15 cellular contexts compared by ENCODE assay signal in genomic region chr6:30749554-30750378, GRCh38. TPM values are rescaled to one million over a fixed set of nuclear protein-coding genes. Genes with fewer than 3 reads are reported as not detected.
DNase-seq lines count a peak whose midpoint lies in the region; ATAC-seq and TF ChIP-seq lines count a peak whose summit lies in the region.
"Had no signal": no experiment of that assay in that cellular context is flagged by ENCODE, and none has a peak within 500 bp of the region (broad histone marks: within the 10 kb centered on the region; RNA-seq: fewer than 3 reads in every experiment).

No MANE protein-coding gene starts in this region.

- peaks cover 38% of the 10 kb centered on the region for H3K4me1 Mint-ChIP-seq in CD14-positive monocyte
- peaks cover 19% of the 10 kb centered on the region for H3K4me1 Mint-ChIP-seq in CD4-positive, alpha-beta T cell (ENCODE audit: low read depth)

- no peaks in the 10 kb centered on the region for H3K9me3 ChIP-seq in PC-9 (ENCODE audit: insufficient read depth, low read depth)
- no peaks in the 10 kb centered on the region for H3K9me3 ChIP-seq in esophagus squamous epithelium
- H3K9me3 ChIP-seq in parathyroid adenoma (ENCODE audit: control insufficient read depth, low read length): no peaks in the 10 kb centered on the region
- H3K9me3 ChIP-seq in CD4-positive, alpha-beta T cell (ENCODE audit: control insufficient read depth, low read length): no peaks in the 10 kb centered on the region
- H3K9me3 ChIP-seq: BE2C, thoracic aorta had no signal

- H3K9me3 Mint-ChIP-seq in CD14-positive monocyte: peaks cover 0 to 3% (median 0%) of the 10 kb centered on the region in 7 donors
- H3K9me3 Mint-ChIP-seq in CD4-positive, alpha-beta T cell: no peaks in the 10 kb centered on the region
- H3K9me3 Mint-ChIP-seq: activated B cell treated with CpG ODN at 0.5 μM for 24 hours, neural crest cell had no signal

- H3K27me3 ChIP-seq in PC-9 (ENCODE audit: insufficient read depth, low read depth) (no peaks in the 10 kb centered on the region), esophagus squamous epithelium (no peaks in the 10 kb centered on the region), parathyroid adenoma (ENCODE audit: control insufficient read depth, insufficient read depth, low read length) (no peaks in the 10 kb centered on the region)
- no peaks in the 10 kb centered on the region for H3K27me3 ChIP-seq in CD4-positive, alpha-beta T cell (ENCODE audit: control insufficient read depth, insufficient read depth, low read length)
- H3K27me3 ChIP-seq: BE2C had no signal

- H3K4me3 ChIP-seq in PC-9 (peak overlapping the region; percentile 50; the same call in 1 of the 2 replicates), esophagus squamous epithelium (no peak overlapping the region), parathyroid adenoma (ENCODE audit: low read depth, low read length) (no peak overlapping the region)
- H3K4me3 ChIP-seq: thoracic aorta had no signal

- no peak overlapping the region for H3K9ac ChIP-seq in parathyroid adenoma

- TF ChIP-seq CTCF in CD14-positive monocyte (IDR thresholded peaks at IDR 0.05): no peak
- no peak for TF ChIP-seq CTCF in PC-9 (conservative IDR thresholded peaks at IDR 0.05)
- peak in 1 of 6 experiments; percentile 18 for TF ChIP-seq CTCF in esophagus squamous epithelium (IDR thresholded peaks at IDR 0.05)
- no peak for TF ChIP-seq CTCF in parathyroid adenoma (IDR thresholded peaks at IDR 0.05)
- no peak for TF ChIP-seq CTCF in CD4-positive, alpha-beta T cell (IDR thresholded peaks at IDR 0.05)

- H3K36me3 ChIP-seq in PC-9 (ENCODE audit: low read depth) (no peaks in the 10 kb centered on the region), esophagus squamous epithelium (no peaks in the 10 kb centered on the region), parathyroid adenoma (ENCODE audit: control insufficient read depth, insufficient read depth, low read length) (no peaks in the 10 kb centered on the region)
- H3K36me3 ChIP-seq: BE2C, thoracic aorta had no signal

- WGBS in esophagus squamous epithelium, 2 donors: 41 to 51% methylated on average over 11 of the region's 12 CpGs

- DNase-seq in CD14-positive monocyte (ENCODE audit: low spot score): no peak
- peak; percentile 88 to 92 for DNase-seq in PC-9
- DNase-seq in esophagus squamous epithelium (lab: John Stamatoyannopoulos, UW): no peak
- no peak for DNase-seq in DMS 273 (lab: John Stamatoyannopoulos, UW; ENCODE audit: unreplicated experiment)
- no peak for DNase-seq in CD4-positive, alpha-beta T cell
- no peak for DNase-seq in activated CD4-positive, alpha-beta T cell treated with anti-CD3 and anti-CD28 coated beads for 48 hours
- DNase-seq: activated B cell treated with CpG ODN at 0.5 μM for 24 hours; activated effector memory CD4-positive, alpha-beta T cell treated with anti-CD3 and anti-CD28 coated beads, Interleukin-2, amount 50 U/mL, for 16 hours; BE2C; hypothalamus; NCI-H2029 treated with DMSO at 0.1 percent for 48 hours had no signal

- peak overlapping the region in 4 of 7 donors; percentile 5 to 87 (median 36) for H3K27ac Mint-ChIP-seq in CD14-positive monocyte
- H3K27ac Mint-ChIP-seq in CD4-positive, alpha-beta T cell: no peak overlapping the region
- H3K27ac Mint-ChIP-seq: activated B cell treated with CpG ODN at 0.5 μM for 24 hours had no signal

- H3K27me3 Mint-ChIP-seq in CD14-positive monocyte (ENCODE audit: low read depth in 3 of 3): peaks cover 7 to 18% (median 10%) of the 10 kb centered on the region in 3 donors
- no peaks in the 10 kb centered on the region for H3K27me3 Mint-ChIP-seq in CD4-positive, alpha-beta T cell
- H3K27me3 Mint-ChIP-seq: activated B cell treated with CpG ODN at 0.5 μM for 24 hours had no signal

- H3K36me3 Mint-ChIP-seq in CD14-positive monocyte: peaks cover 0 to 8% of the 10 kb centered on the region in 2 donors
- no peaks in the 10 kb centered on the region for H3K36me3 Mint-ChIP-seq in CD4-positive, alpha-beta T cell (ENCODE audit: low read depth)

- H3F3A ChIP-seq in PC-9 (ENCODE audit: insufficient read depth, low read depth): peaks cover 70% of the 10 kb centered on the region

- TSS peak; percentile 59 for BruUV-seq in PC-9 (replicated peaks; lab: Mats Ljungman, UMichigan)

- POLR2A ChIA-PET in PC-9 (lab: Charles Lee; ENCODE audit: unreplicated experiment): interaction anchor here (0.6 to 0.7 kb wide), 2 partner anchors 66 to 68 kb away, joined by 3 to 4 read pairs; no protein-coding TSS in a partner anchor
- POLR2A ChIA-PET in CD4-positive, alpha-beta T cell (lab: Charles Lee): interaction anchor here (0.7 kb wide), 1 partner anchor 11 kb away, joined by 3 read pairs; no protein-coding TSS in a partner anchor

- peak overlapping the region; percentile 100 for H3K27ac ChIP-seq in PC-9
- H3K27ac ChIP-seq in esophagus squamous epithelium: peak overlapping the region; percentile 67 to 95 (median 90)
- no peak overlapping the region for H3K27ac ChIP-seq in parathyroid adenoma
- H3K27ac ChIP-seq in CD4-positive, alpha-beta T cell (ENCODE audit: low read depth, low read length): no peak overlapping the region

- peak overlapping the region; percentile 74 for H3K4me2 ChIP-seq in PC-9
- H3K4me2 ChIP-seq in parathyroid adenoma (ENCODE audit: low read length): no peak overlapping the region

- TF ChIP-seq POLR2A in esophagus squamous epithelium (IDR thresholded peaks at IDR 0.05): no peak

- H3K79me2 ChIP-seq in PC-9 (ENCODE audit: low read depth): peaks cover 20% of the 10 kb centered on the region
- H3K79me2 ChIP-seq in parathyroid adenoma: no peaks in the 10 kb centered on the region

- no peak overlapping the region for H3K4me3 Mint-ChIP-seq in CD14-positive monocyte
- no peak overlapping the region for H3K4me3 Mint-ChIP-seq in CD4-positive, alpha-beta T cell
- H3K4me3 Mint-ChIP-seq: activated B cell treated with CpG ODN at 0.5 μM for 24 hours, neural crest cell had no signal

- H4K20me1 ChIP-seq in PC-9 (ENCODE audit: insufficient read depth): no peaks in the 10 kb centered on the region

- CTCF ChIA-PET in PC-9 (lab: Charles Lee): interaction anchor here (1.2 to 1.4 kb wide), 2 partner anchors 72 to 164 kb away, joined by 4 to 7 read pairs; no protein-coding TSS in a partner anchor
- CTCF ChIA-PET in CD4-positive, alpha-beta T cell (lab: Charles Lee): no interaction called here

- H3K4me1 ChIP-seq in PC-9 (replicated peaks; ENCODE audit: insufficient read depth) (peaks cover 88% of the 10 kb centered on the region), esophagus squamous epithelium (peaks cover 38 to 83% (median 57%) of the 10 kb centered on the region in 3 donors), parathyroid adenoma (peaks cover 6% of the 10 kb centered on the region)

- intact Hi-C loops in CD14-positive monocyte (cut with micrococcal nuclease) (loop anchor here in 1 of 2 donors (10.0 kb wide), 1 partner anchor 335 kb away; no protein-coding TSS in a partner anchor), PC-9 (cut with micrococcal nuclease; ENCODE audit: unreplicated experiment) (no loop called here), esophagus squamous epithelium (cut with DNase I) (no loop called here)
- intact Hi-C loops in CD4-positive, alpha-beta T cell (cut with DNase I, micrococcal nuclease): loop anchor here in 1 of 2 experiments (10.0 kb wide), 1 partner anchor 335 kb away; no protein-coding TSS in a partner anchor

- H2AFZ ChIP-seq in PC-9 (no peak overlapping the region), parathyroid adenoma (peak overlapping the region; percentile 50)

- no peak for ATAC-seq in CD4-positive, alpha-beta T cell (ENCODE audit: poor library complexity)
- ATAC-seq in GM19463 (IDR thresholded peaks at IDR 0.05; ENCODE audit: unreplicated experiment): no peak

- no peaks in the 10 kb centered on the region for H3K9me2 ChIP-seq in PC-9 (ENCODE audit: insufficient read depth)

RNA-seq across cellular contexts. Expression of gene IER3, which starts 5.4 kb away (rescaled TPM):
- 10 to 100 TPM; 30.6 to 53.2 TPM for polyA plus RNA-seq in CD14-positive monocyte
- 107 and 117 TPM in 2 replicates for total RNA-seq in PC-9 (2021)
- total RNA-seq in esophagus squamous epithelium: 10 to 100 TPM; 41.4 to 87.9 (median 66.0) TPM
- 1 to 10 TPM; 5.7 to 5.8 TPM for total RNA-seq in CD4-positive, alpha-beta T cell

RNA-seq across cellular contexts. Expression of gene FLOT1, which starts 7.3 kb away (rescaled TPM):
- 100 to 1,000 TPM; 124 to 153 TPM for polyA plus RNA-seq in CD14-positive monocyte
- total RNA-seq in PC-9 (2021) (225 and 234 TPM in 2 replicates), esophagus squamous epithelium (10 to 100 TPM; 46.7 to 88.8 (median 64.4) TPM)
- 10 to 100 TPM; 31.6 TPM for total RNA-seq in CD4-positive, alpha-beta T cell

RNA-seq across cellular contexts. Expression of gene TUBB, which starts 29.6 kb away (rescaled TPM):
- 10 to 100 TPM; 48.4 to 57.0 TPM for polyA plus RNA-seq in CD14-positive monocyte
- total RNA-seq in PC-9 (2021): 697 and 901 TPM in 2 replicates
- 100 to 1,000 TPM; 151 to 351 (median 255) TPM for total RNA-seq in esophagus squamous epithelium
- total RNA-seq in CD4-positive, alpha-beta T cell: 10 to 100 TPM; 76.0 to 78.4 TPM

RNA-seq across cellular contexts. Expression of gene MDC1, which starts 32.7 kb away (rescaled TPM):
- under 1 TPM; 0.27 to 0.34 TPM for polyA plus RNA-seq in CD14-positive monocyte
- total RNA-seq in PC-9 (2021) (72.9 and 81.6 TPM in 2 replicates), esophagus squamous epithelium (1 to 10 TPM; 2.4 to 7.4 (median 7.0) TPM)
- total RNA-seq in CD4-positive, alpha-beta T cell: 10 to 100 TPM; 50.5 to 56.8 TPM

RNA-seq across cellular contexts. Expression of gene NRM, which starts 59.0 kb away (rescaled TPM):
- polyA plus RNA-seq in CD14-positive monocyte: 10 to 100 TPM; 25.9 to 35.0 TPM
- total RNA-seq in PC-9 (2021) (25.8 and 38.3 TPM in 2 replicates), esophagus squamous epithelium (1 to 10 TPM; 3.8 to 7.4 (median 6.7) TPM)
- total RNA-seq in CD4-positive, alpha-beta T cell: 1 to 10 TPM; 3.8 to 4.4 TPM

Comparison
In these comparisons a context has a peak if more than half of its experiments do, and no peak if none do; other contexts are left out.
1. DNase-seq: peak in PC-9 (2 of 2); none in CD14-positive monocyte (single experiment), esophagus squamous epithelium (single experiment), DMS 273 (single experiment), CD4-positive, alpha-beta T cell (0 of 10) and activated CD4-positive, alpha-beta T cell treated with anti-CD3 and anti-CD28 coated beads for 48 hours (single experiment).
2. H3K27ac ChIP-seq: peak in PC-9 (single experiment) and esophagus squamous epithelium (4 of 4); none in parathyroid adenoma (single experiment) and CD4-positive, alpha-beta T cell (single experiment).
3. RNA of gene IER3, which starts 5.4 kb away (total RNA-seq): 107 to 117 TPM in PC-9 and 41.4 to 87.9 TPM in esophagus squamous epithelium; 5.7 to 5.8 TPM in CD4-positive, alpha-beta T cell; every median in the first group is over 4 times any median in the second.